1 cellular context compared by ENCODE assay signal in the genomic region with DNA sequence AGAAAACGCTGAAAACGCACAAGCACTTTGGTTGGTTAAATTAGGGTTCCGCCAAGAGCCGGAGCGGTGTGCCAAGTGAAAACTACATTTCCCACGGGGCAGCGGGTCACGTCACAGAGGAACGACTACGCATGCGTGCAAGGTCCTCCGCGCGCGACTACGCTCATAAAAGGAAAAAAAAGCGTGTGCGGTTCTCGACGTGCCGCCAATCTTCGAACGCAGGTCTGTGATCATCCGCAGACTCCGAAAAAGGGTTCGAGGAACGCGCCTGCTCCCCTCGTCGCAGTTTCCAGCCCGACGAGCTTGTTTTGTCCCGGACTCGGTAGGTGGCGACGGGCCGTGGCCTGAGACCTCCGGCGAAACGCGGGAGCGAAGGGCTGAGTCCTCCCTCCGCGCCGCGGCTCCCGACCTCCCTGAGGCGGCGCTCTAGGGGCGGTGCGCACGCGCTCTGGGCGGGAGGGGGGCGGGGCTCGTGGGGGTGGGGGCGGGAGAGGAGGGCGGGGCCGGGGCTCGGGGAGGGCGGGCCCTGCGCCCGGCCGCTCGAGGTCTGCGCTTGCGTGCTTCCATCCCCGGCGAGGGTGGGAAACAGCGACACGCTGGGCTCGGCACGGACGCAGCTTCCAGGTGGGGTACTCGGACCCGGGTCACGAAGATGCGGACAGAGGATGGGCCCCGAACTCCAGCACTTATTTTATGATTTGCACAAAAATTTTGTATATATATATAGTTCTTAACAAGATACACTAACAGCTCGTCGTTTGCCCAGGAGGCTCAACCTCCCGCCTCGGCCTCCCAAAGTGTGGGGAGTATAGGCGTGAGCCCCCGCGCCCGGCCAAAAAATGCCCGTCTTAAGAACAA.
TF ChIP-seq lines count a peak whose summit lies in the region.

A gene (plus strand): TSS at position 145 of the 858 bp plus-strand sequence. CDS start 27,150 bp downstream, outside the sequence.

TF ChIP-seq in H1, 55 proteins besides CTCF, POLR2A, EP300 and RAD21 (continued from another document):
- TF ChIP-seq JUN (IDR thresholded peaks at IDR 0.05; ENCODE audit: low read depth, low read length): no peak
